In genomic region chr2:43024515-43024962, GRCh38 we compare ENCODE assay signal across 9 cellular contexts.
DNase-seq lines count a peak whose midpoint lies in the region; ATAC-seq and TF ChIP-seq lines count a peak whose summit lies in the region.
"Had no signal": no experiment of that assay in that cellular context is flagged by ENCODE, and none has a peak within 500 bp of the region (broad histone marks: within the 10 kb centered on the region; RNA-seq: fewer than 3 reads in every experiment).

No MANE protein-coding gene starts in this region.

- POLR2A ChIA-PET in Caco-2 (lab: Charles Lee), result no interaction called here

- no peaks in the 10 kb centered on the region for H3K27me3 Mint-ChIP-seq in Caco-2 (ENCODE audit: insufficient read depth, unreplicated experiment)

- peak overlapping the region; percentile 36 for H3K27ac Mint-ChIP-seq in Caco-2 (ENCODE audit: unreplicated experiment)

- H3K36me3 Mint-ChIP-seq in Caco-2 (ENCODE audit: insufficient read depth, unreplicated experiment), result peaks cover 16% of the 10 kb centered on the region

- peaks cover 10% of the 10 kb centered on the region for H3K9me3 ChIP-seq in Caco-2

- peaks cover 34% of the 10 kb centered on the region for H3K4me1 Mint-ChIP-seq in Caco-2 (ENCODE audit: low read depth, unreplicated experiment)

- BruUV-seq in Caco-2 (replicated peaks; lab: Mats Ljungman, UMichigan), result no TSS peak

- H3K27me3 ChIP-seq in Caco-2 (replicated peaks; ENCODE audit: control insufficient read depth, insufficient read depth, low read length) (no peaks in the 10 kb centered on the region), HL-60 (ENCODE audit: insufficient read depth, poor library complexity, severe bottlenecking) (no peaks in the 10 kb centered on the region), dorsolateral prefrontal cortex (no peaks in the 10 kb centered on the region)

- peak; percentile 77 to 82 for DNase-seq in Caco-2
- DNase-seq in HL-60 (ENCODE audit: low read depth in 1 of 2, low spot score in 1 of 2), result peak; percentile 29 to 61
- DNase-seq in dorsolateral prefrontal cortex, result peak in 8 of 10 donors; percentile 47 to 78 (median 69)
- peak; percentile 63 to 69 for DNase-seq in lung microvascular endothelial cell (ENCODE audit: low read depth in 2 of 2)
- peak in 48 of 49 donors; percentile 10 to 82 (median 61) for DNase-seq in substantia nigra (lab: John Stamatoyannopoulos, UW)
- DNase-seq in cortex of kidney (lab: John Stamatoyannopoulos, UW), result no peak

- peaks cover 19% of the 10 kb centered on the region for H3K9me3 Mint-ChIP-seq in Caco-2 (ENCODE audit: unreplicated experiment)

- no peak overlapping the region for H3K4me3 ChIP-seq in Caco-2 (ENCODE audit: low read depth, low read length)
- no peak overlapping the region for H3K4me3 ChIP-seq in HL-60 (replicated peaks; ENCODE audit: insufficient read depth, low read length)
- no peak overlapping the region for H3K4me3 ChIP-seq in WI38 (ENCODE audit: low read depth, low read length)
- H3K4me3 ChIP-seq in dorsolateral prefrontal cortex, result no peak overlapping the region
- H3K4me3 ChIP-seq: SK-N-MC had no signal

- peaks cover 38% of the 10 kb centered on the region for H3K4me1 ChIP-seq in Caco-2

- H3K4me3 Mint-ChIP-seq in Caco-2 (ENCODE audit: unreplicated experiment), result no peak overlapping the region

- intact Hi-C loops in Caco-2 (cut with micrococcal nuclease; ENCODE audit: unreplicated experiment) (loop anchor here (1.0 to 5.0 kb wide), 5 partner anchors 16 to 458 kb away; no protein-coding TSS in a partner anchor), dorsolateral prefrontal cortex (cut with DNase I) (loop anchor here (1.0 to 10.0 kb wide), 4 partner anchors 76 to 458 kb away; no protein-coding TSS in a partner anchor)

- CTCF ChIA-PET in Caco-2 (lab: Charles Lee), result interaction anchor here (0.6 to 1.5 kb wide), 13 partner anchors 13 to 178 kb away, joined by 3 to 6 read pairs (median 3); no protein-coding TSS in a partner anchor

- no peak for ATAC-seq in HG02884 (IDR thresholded peaks at IDR 0.05; ENCODE audit: unreplicated experiment)

- H3K36me3 ChIP-seq in Caco-2 (ENCODE audit: control insufficient read depth, insufficient read depth, low read length), result 0 out of 2 replicates have a peak, but pooled peaks cover 1% of the 10 kb centered on the region

- TF ChIP-seq CTCF in Caco-2 (IDR thresholded peaks at IDR 0.05; ENCODE audit: insufficient read depth in 1 of 2, low read depth in 1 of 2, low read length in 1 of 2, severe bottlenecking in 1 of 2, unreplicated experiment in 1 of 2) (peak; percentile 77 to 92), HL-60 (IDR thresholded peaks at IDR 0.05; ENCODE audit: insufficient read depth, low read length) (peak; percentile 48), WI38 (IDR thresholded peaks at IDR 0.05; ENCODE audit: low read depth, low read length) (peak; percentile 97), dorsolateral prefrontal cortex (IDR thresholded peaks at IDR 0.05 in 54 of 56, conservative IDR thresholded peaks at IDR 0.05 in 2 of 56; ENCODE audit: low read depth in 1 of 56, partially characterized antibody in 56 of 56) (peak; percentile 56 to 96 (median 83))

- H3K27ac ChIP-seq in HL-60 (replicated peaks) (no peak overlapping the region), dorsolateral prefrontal cortex (peak overlapping the region in 50 of 59 donors; percentile 0 to 93 (median 70)), substantia nigra (ENCODE audit: low read depth, low read length, poor library complexity, severe bottlenecking) (peak overlapping the region; percentile 67)
- H3K27ac ChIP-seq: SK-N-MC had no signal
